8 cellular contexts compared by ENCODE assay signal in the genomic region with DNA sequence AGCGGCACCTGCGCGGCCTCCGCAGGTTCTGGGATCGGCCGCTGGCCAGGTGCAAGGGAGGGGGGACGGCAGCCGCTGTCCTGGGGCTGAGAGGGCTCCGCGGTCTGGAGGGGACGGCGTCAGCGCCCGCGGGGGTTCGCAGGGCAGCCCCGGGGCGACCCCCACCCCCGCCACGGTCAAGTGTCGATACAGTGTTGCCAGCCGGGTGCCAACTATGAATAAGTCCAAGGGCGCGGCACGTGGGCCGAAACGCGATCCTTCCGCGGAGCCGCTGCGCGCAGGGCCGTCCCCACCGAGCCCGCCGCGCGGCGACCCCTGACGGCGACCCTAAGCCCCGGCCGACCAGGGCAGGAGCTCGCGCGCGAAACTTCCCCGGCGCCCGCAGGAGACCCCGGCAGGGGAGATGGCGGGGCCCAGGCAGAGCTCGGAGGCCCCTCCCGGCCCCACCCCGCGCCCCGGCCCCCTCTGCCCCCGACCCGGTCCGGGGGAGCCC. TPM values are rescaled to one million over a fixed set of nuclear protein-coding genes. Genes with fewer than 3 reads are reported as not detected.
DNase-seq lines count a peak whose midpoint lies in the region; ATAC-seq and TF ChIP-seq lines count a peak whose summit lies in the region.

No MANE protein-coding gene starts in this region.

- peak in 1 of 2 donors; percentile 38 for TF ChIP-seq POLR2A in uterus (IDR thresholded peaks at IDR 0.05)

- DNase-seq in G401 (ENCODE audit: low spot score) = peak; percentile 38
- DNase-seq in LNCaP clone FGC (ENCODE audit: low read depth) = no peak
- peak; percentile 30 for DNase-seq in activated CD4-positive, alpha-beta T cell treated with anti-CD3 and anti-CD28 coated beads, Interleukin-2, amount 50 U/mL, for 1 hour
- DNase-seq in naive thymus-derived CD4-positive, alpha-beta T cell = peak in 8 of 9 donors; percentile 22 to 65 (median 27)
- DNase-seq in uterus = no peak
- no peak for DNase-seq in midbrain (lab: John Stamatoyannopoulos, UW)

- intact Hi-C loops in naive thymus-derived CD4-positive, alpha-beta T cell (cut with micrococcal nuclease) = loop anchor here (1.0 to 10.0 kb wide), 4 partner anchors 9 to 1060 kb away; partner anchors contain the start of genes ITGB2 (in 1 of the 2), PKNOX1 (in 1 of the 2) and RRP1 (in 1 of the 2)
- intact Hi-C loops in uterus (cut with DNase I; ENCODE audit: low total_unique reads) = no loop called here

- in situ Hi-C loops in G401 (cut with HindIII; ENCODE audit: low sequenced_read_pairs) = no loop called here

- H3K4me1 ChIP-seq in esophagus (ENCODE audit: control insufficient read depth in 2 of 2, insufficient read depth in 2 of 2, low read length in 1 of 2) (peaks cover 6 to 8% of the 10 kb centered on the region in 2 donors), uterus (no peaks in the 10 kb centered on the region)
- peaks cover 17 to 18% of the 10 kb centered on the region in 2 donors for H3K4me1 ChIP-seq in naive thymus-derived CD4-positive, alpha-beta T cell (ENCODE audit: control insufficient read depth in 2 of 2, insufficient read depth in 2 of 2, low read length in 2 of 2)

- peak overlapping the region; percentile 80 to 95 for H3K27ac ChIP-seq in esophagus (ENCODE audit: low read depth in 2 of 2, low read length in 1 of 2)
- H3K27ac ChIP-seq in naive thymus-derived CD4-positive, alpha-beta T cell (ENCODE audit: low read depth, low read length) = peak overlapping the region; percentile 68
- peak overlapping the region; percentile 72 to 85 for H3K27ac ChIP-seq in uterus

- H3K27me3 ChIP-seq in esophagus (ENCODE audit: control insufficient read depth in 1 of 2, insufficient read depth in 2 of 2, low read length in 2 of 2) (no peaks in the 10 kb centered on the region), uterus (no peaks in the 10 kb centered on the region)
- H3K27me3 ChIP-seq in naive thymus-derived CD4-positive, alpha-beta T cell (ENCODE audit: control insufficient read depth in 2 of 2, insufficient read depth in 2 of 2, low read length in 2 of 2) = no peaks in the 10 kb centered on the region

- no peaks in the 10 kb centered on the region for H3K9me3 Mint-ChIP-seq in naive thymus-derived CD4-positive, alpha-beta T cell

- peak overlapping the region in 6 of 10 donors; percentile 55 to 89 (median 82) for H3K4me3 Mint-ChIP-seq in naive thymus-derived CD4-positive, alpha-beta T cell

- H3K36me3 Mint-ChIP-seq in naive thymus-derived CD4-positive, alpha-beta T cell = peaks cover 0 to 13% (median 4%) of the 10 kb centered on the region in 5 donors

- peaks cover 0 to 1% (median 0%) of the 10 kb centered on the region in 5 donors for H3K27me3 Mint-ChIP-seq in naive thymus-derived CD4-positive, alpha-beta T cell

- ATAC-seq in naive thymus-derived CD4-positive, alpha-beta T cell = peak; percentile 23
- no peak for ATAC-seq in GM19463 (IDR thresholded peaks at IDR 0.05; ENCODE audit: unreplicated experiment)

- H3K27ac Mint-ChIP-seq in naive thymus-derived CD4-positive, alpha-beta T cell = peak overlapping the region in 1 of 9 donors; percentile 46

- TF ChIP-seq CTCF in LNCaP clone FGC (IDR thresholded peaks at IDR 0.05; ENCODE audit: control insufficient read depth, extremely low read depth, insufficient read depth) (no peak), uterus (IDR thresholded peaks at IDR 0.05) (peak in 1 of 4 experiments; percentile 5)

- CTCF ChIA-PET in naive thymus-derived CD4-positive, alpha-beta T cell (lab: Charles Lee) = interaction anchor here (0.7 kb wide), 1 partner anchor 82 kb away, joined by 3 read pairs; no protein-coding TSS in a partner anchor

- WGBS in esophagus, 2 donors = 0 to 1% methylated on average over 44 to 61 of the region's 61 CpGs

- POLR2A ChIA-PET in naive thymus-derived CD4-positive, alpha-beta T cell (lab: Charles Lee) = interaction anchor here (0.7 to 1.8 kb wide), 5 partner anchors 22 to 219 kb away, joined by 3 to 9 read pairs (median 4); no protein-coding TSS in a partner anchor

- no peaks in the 10 kb centered on the region for H3K9me3 ChIP-seq in esophagus (ENCODE audit: control insufficient read depth in 2 of 2, insufficient read depth in 1 of 2, low read depth in 1 of 2, low read length in 1 of 2)
- no peaks in the 10 kb centered on the region for H3K9me3 ChIP-seq in naive thymus-derived CD4-positive, alpha-beta T cell (ENCODE audit: control insufficient read depth in 2 of 3, low read length in 3 of 3)
- no peaks in the 10 kb centered on the region for H3K9me3 ChIP-seq in uterus

- peaks cover 25 to 38% (median 35%) of the 10 kb centered on the region in 7 donors for H3K4me1 Mint-ChIP-seq in naive thymus-derived CD4-positive, alpha-beta T cell

- H3K36me3 ChIP-seq in esophagus (ENCODE audit: control insufficient read depth in 2 of 2, insufficient read depth in 2 of 2, low read length in 1 of 2) (peaks cover 0 to under 1% of the 10 kb centered on the region in 2 donors), uterus (no peaks in the 10 kb centered on the region)
- peaks cover 0 to 15% (median 0%) of the 10 kb centered on the region in 3 experiments for H3K36me3 ChIP-seq in naive thymus-derived CD4-positive, alpha-beta T cell (ENCODE audit: control insufficient read depth in 2 of 3, insufficient read depth in 3 of 3, low read length in 3 of 3)

- peak overlapping the region; percentile 60 for H3K4me3 ChIP-seq in LNCaP clone FGC (ENCODE audit: low read depth, low read length)
- peak overlapping the region; percentile 68 to 83 for H3K4me3 ChIP-seq in esophagus (ENCODE audit: low read depth in 1 of 2, low read length in 2 of 2)
- H3K4me3 ChIP-seq in naive thymus-derived CD4-positive, alpha-beta T cell (ENCODE audit: low read length) = peak overlapping the region; percentile 53
- peak overlapping the region; percentile 66 to 96 for H3K4me3 ChIP-seq in uterus

RNA-seq across cellular contexts. Expression of gene AGPAT3, which starts 0.7 kb away (rescaled TPM):
- total RNA-seq in G401 (2014; rRNA removed; shearing (Covaris generic)) = 5.3 and 14.7 TPM in 2 replicates
- 10 to 100 TPM; 15.3 to 18.6 TPM for polyA plus RNA-seq in esophagus
- 100 to 1,000 TPM in 1 of 5 experiments, 10 to 100 TPM in 4; 58.4 to 121 (median 69.0) TPM for total RNA-seq in naive thymus-derived CD4-positive, alpha-beta T cell
- 10 to 100 TPM; 11.4 to 16.1 TPM for polyA plus RNA-seq in naive thymus-derived CD4-positive, alpha-beta T cell
- 10 to 100 TPM in 3 of 4 donors, 1 to 10 TPM in 1; 6.8 to 43.4 (median 28.4) TPM for total RNA-seq in uterus

Comparison
In these comparisons a context has a peak if more than half of its experiments do, and no peak if none do; other contexts are left out.
1. DNase-seq: peak in G401 (single experiment), activated CD4-positive, alpha-beta T cell treated with anti-CD3 and anti-CD28 coated beads, Interleukin-2, amount 50 U/mL, for 1 hour (single experiment) and naive thymus-derived CD4-positive, alpha-beta T cell (8 of 9); none in LNCaP clone FGC (single experiment), uterus (0 of 2) and midbrain (single experiment).
2. Peak in every context shown above with its lines, with median percentiles within 50 percentile points of each other: H3K4me3 ChIP-seq and H3K27ac ChIP-seq.